26 cellular contexts compared by ENCODE assay signal in the genomic region with DNA sequence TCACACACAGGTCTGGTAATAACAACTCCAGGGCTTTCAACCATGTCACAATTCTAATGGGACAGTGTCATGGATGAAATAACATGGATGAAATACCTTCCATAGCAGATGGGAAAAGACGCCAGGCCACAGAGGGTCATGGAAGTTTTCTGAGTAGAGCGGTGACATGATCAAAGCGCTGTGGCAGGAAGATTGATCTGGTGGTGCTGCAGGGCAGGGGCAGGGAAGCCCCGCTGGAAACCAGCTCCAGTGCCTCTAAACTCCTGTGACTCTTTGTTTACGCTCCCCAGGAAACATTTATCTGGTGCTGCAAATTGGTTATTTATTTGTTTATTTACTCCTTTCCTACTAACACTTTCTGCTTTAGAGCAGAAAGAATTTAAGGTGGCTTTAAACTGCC.
"Had no signal": no experiment of that assay in that cellular context is flagged by ENCODE, and none has a peak within 500 bp of the region (broad histone marks: within the 10 kb centered on the region; RNA-seq: fewer than 3 reads in every experiment).

No MANE protein-coding gene starts in this region.

- H3K4me1 Mint-ChIP-seq: central memory CD8-positive, alpha-beta T cell; naive B cell; stimulated activated memory B cell treated with anti-CD40 and anti-IgM and Interleukin-4, amounts not matched to agents 10 μg/mL and 1 μg/mL and 100 μg/mL, for 72 hours had no signal

- H3K27ac ChIP-seq: colonic mucosa, esophagus squamous epithelium, heart right ventricle, left lung, prostate gland, right atrium auricular region, thoracic aorta, tibial nerve, upper lobe of left lung had no signal

- H3K27me3 ChIP-seq: colonic mucosa, esophagus squamous epithelium, right atrium auricular region, tibial nerve, upper lobe of left lung had no signal

- H3K9me3 ChIP-seq: colonic mucosa, esophagus squamous epithelium, heart right ventricle, left lung, mucosa of descending colon, prostate gland, right atrium auricular region, thoracic aorta, tibial nerve, upper lobe of left lung had no signal

- H3K9me3 Mint-ChIP-seq: central memory CD8-positive, alpha-beta T cell; dendritic cell treated with granulocyte-macrophage colony-stimulating factor and Interleukin-4, amounts not matched to agents 40 ng/mL and 50 ng/mL, for 4 days; naive B cell; natural killer cell treated with Interleukin-12 subunit alpha and Interleukin-12 subunit beta and Interleukin-15 and Interleukin-18, amount 100 ng/mL, for 72 hours had no signal

- DNase-seq: colonic mucosa; effector memory CD4-positive, alpha-beta T cell; erythroblast; esophagus squamous epithelium; foreskin melanocyte; glutamatergic neuron; heart right ventricle; hippocampal formation; kidney; left lung; mammary epithelial cell; mucosa of descending colon; naive B cell; nucleus accumbens; stimulated activated CD4-positive, alpha-beta T cell treated with anti-CD3 and anti-CD28 coated beads, Interleukin-2, amount 100 ng/mL, for 24 hours; stimulated activated CD4-positive, alpha-beta T cell treated with anti-CD3 and anti-CD28 coated beads, Interleukin-4, amount 100 ng/mL, for 24 hours; stimulated activated naive CD8-positive, alpha-beta T cell treated with anti-CD3 and anti-CD28 coated beads, Interleukin-15, Interleukin-2, amounts not matched to agents 100 U/mL and 50 U/mL, for 24 hours; upper lobe of left lung had no signal

- ATAC-seq: heart right ventricle; left lung; mucosa of descending colon; natural killer cell treated with Interleukin-12 subunit alpha and Interleukin-12 subunit beta and Interleukin-15 and Interleukin-18, amount 100 ng/mL, for 72 hours; stimulated activated memory B cell treated with anti-CD40 and anti-IgM and Interleukin-4, amounts not matched to agents 10 μg/mL and 1 μg/mL and 100 μg/mL, for 72 hours; stimulated activated naive CD8-positive, alpha-beta T cell treated with anti-CD3 and anti-CD28 coated beads, Interleukin-15, Interleukin-2, amounts not matched to agents 100 U/mL and 50 U/mL, for 24 hours had no signal

- H3K36me3 ChIP-seq: colonic mucosa, esophagus squamous epithelium, heart right ventricle, left lung, prostate gland, right atrium auricular region, thoracic aorta, tibial nerve, upper lobe of left lung had no signal

- H3K4me3 Mint-ChIP-seq: central memory CD8-positive, alpha-beta T cell; dendritic cell treated with granulocyte-macrophage colony-stimulating factor and Interleukin-4, amounts not matched to agents 40 ng/mL and 50 ng/mL, for 4 days; naive B cell; natural killer cell treated with Interleukin-12 subunit alpha and Interleukin-12 subunit beta and Interleukin-15 and Interleukin-18, amount 100 ng/mL, for 72 hours; stimulated activated memory B cell treated with anti-CD40 and anti-IgM and Interleukin-4, amounts not matched to agents 10 μg/mL and 1 μg/mL and 100 μg/mL, for 72 hours had no signal

- H3K36me3 Mint-ChIP-seq: naive B cell; natural killer cell treated with Interleukin-12 subunit alpha and Interleukin-12 subunit beta and Interleukin-15 and Interleukin-18, amount 100 ng/mL, for 72 hours; stimulated activated memory B cell treated with anti-CD40 and anti-IgM and Interleukin-4, amounts not matched to agents 10 μg/mL and 1 μg/mL and 100 μg/mL, for 72 hours had no signal

- H3K4me3 ChIP-seq: colonic mucosa, esophagus squamous epithelium, heart right ventricle, left lung, mucosa of descending colon, prostate gland, right atrium auricular region, thoracic aorta, tibial nerve, upper lobe of left lung had no signal

- H3K4me1 ChIP-seq: colonic mucosa, esophagus squamous epithelium, heart right ventricle, left lung, prostate gland, right atrium auricular region, tibial nerve, upper lobe of left lung had no signal

- H3K27ac Mint-ChIP-seq: dendritic cell treated with granulocyte-macrophage colony-stimulating factor and Interleukin-4, amounts not matched to agents 40 ng/mL and 50 ng/mL, for 4 days; naive B cell; natural killer cell treated with Interleukin-12 subunit alpha and Interleukin-12 subunit beta and Interleukin-15 and Interleukin-18, amount 100 ng/mL, for 72 hours; stimulated activated memory B cell treated with anti-CD40 and anti-IgM and Interleukin-4, amounts not matched to agents 10 μg/mL and 1 μg/mL and 100 μg/mL, for 72 hours had no signal
